In genomic region chrX:136600059-136600458, GRCh38 we compare ENCODE assay signal across 1 cellular context.
TF ChIP-seq lines count a peak whose summit lies in the region.

No MANE protein-coding gene starts in this region.

TF ChIP-seq in K562, 482 proteins besides CTCF, POLR2A, EP300 and RAD21:
- TF ChIP-seq NKRF (IDR thresholded peaks at IDR 0.05; ENCODE audit: borderline replicate concordance) (no peak), ZNF592 (IDR thresholded peaks at IDR 0.05) (no peak), CUX1 (CRISPR knock-in tag; IDR thresholded peaks at IDR 0.05) (no peak), DACH1 (IDR thresholded peaks at IDR 0.05; ENCODE audit: partially characterized antibody) (peak; percentile 92)
